Comparison of ENCODE assay signal across 10 cellular contexts in genomic region chr1:162670928-162671663, GRCh38. TPM values are rescaled to one million over a fixed set of nuclear protein-coding genes. Genes with fewer than 3 reads are reported as not detected.
DNase-seq lines count a peak whose midpoint lies in the region; ATAC-seq, FAIRE-seq and TF ChIP-seq lines count a peak whose summit lies in the region.
"Had no signal": no experiment of that assay in that cellular context is flagged by ENCODE, and none has a peak within 500 bp of the region (broad histone marks: within the 10 kb centered on the region; RNA-seq: fewer than 3 reads in every experiment).

No MANE protein-coding gene starts in this region.

- H2AFZ ChIP-seq in PC-3 (ENCODE audit: low read length) (no peak overlapping the region), endothelial cell of umbilical vein (ENCODE audit: low read depth, low read length) (no peak overlapping the region)

- 80 to 81% methylated on average over 8 of the region's 8 CpGs for WGBS in upper lobe of left lung, 2 donors

- no peaks in the 10 kb centered on the region for H3K9me1 ChIP-seq in endothelial cell of umbilical vein (replicated peaks; ENCODE audit: control insufficient read depth, extremely low read depth, insufficient read depth, low read length)

- no peaks in the 10 kb centered on the region for H3K9me2 ChIP-seq in PC-3 (replicated peaks; ENCODE audit: low read length)

- TF ChIP-seq POLR2A in endothelial cell of umbilical vein (IDR thresholded peaks at IDR 0.05; ENCODE audit: low read depth, low read length) = no peak
- no peak for TF ChIP-seq POLR2A in upper lobe of left lung (IDR thresholded peaks at IDR 0.05)

- POLR2A ChIA-PET in PC-3 (lab: Charles Lee; ENCODE audit: unreplicated experiment) = no interaction called here
- POLR2A ChIA-PET in endothelial cell of umbilical vein (lab: Charles Lee) = no interaction called here

- H3K9me3 ChIP-seq in PC-3 (ENCODE audit: low read length) (no peaks in the 10 kb centered on the region), endothelial cell of umbilical vein (replicated peaks; ENCODE audit: control insufficient read depth, insufficient read depth, low read length) (no peaks in the 10 kb centered on the region), upper lobe of left lung (no peaks in the 10 kb centered on the region)
- H3K9me3 ChIP-seq: SJCRH30 had no signal

- TF ChIP-seq EP300 in upper lobe of left lung (IDR thresholded peaks at IDR 0.05) = no peak

- dilution Hi-C loops in endothelial cell of umbilical vein (cut with MboI; ENCODE audit: extremely low pct_ligation_motif_present, low sequenced_read_pairs) = no loop called here

- BruUV-seq in PC-3 (replicated peaks; lab: Mats Ljungman, UMichigan) (no TSS peak), endothelial cell of umbilical vein (replicated peaks; lab: Mats Ljungman, UMichigan) (no TSS peak)

- H4K20me1 ChIP-seq in PC-3 (ENCODE audit: low read length) = no peaks in the 10 kb centered on the region
- H4K20me1 ChIP-seq in endothelial cell of umbilical vein (replicated peaks; ENCODE audit: control insufficient read depth, extremely low read depth, insufficient read depth, low read length) = no peaks in the 10 kb centered on the region

- ATAC-seq in PC-3 (no peak), upper lobe of left lung (ENCODE audit: low FRiP score in 2 of 2) (peak; percentile 55 to 82), GM18873 (IDR thresholded peaks at IDR 0.05; ENCODE audit: low FRiP score, unreplicated experiment) (no peak), GM18519 (IDR thresholded peaks at IDR 0.05; ENCODE audit: low FRiP score, unreplicated experiment) (no peak)

- no peaks in the 10 kb centered on the region for H3F3A ChIP-seq in PC-3 (ENCODE audit: low read length, unreplicated experiment)

- DNase-seq in PC-3 (peak; percentile 18), endothelial cell of umbilical vein (ENCODE audit: low read depth, low spot score) (peak; percentile 72), medulla oblongata (ENCODE audit: extremely low spot score) (peak; percentile 22), upper lobe of left lung (no peak), RCC 7860 (ENCODE audit: low spot score) (no peak)
- DNase-seq: activated CD4-positive, CD25-positive, alpha-beta regulatory T cell treated with anti-CD3 and anti-CD28 coated beads, Interleukin-2, amount 50 U/mL, for 72 hours; activated gamma-delta T cell; SJCRH30 had no signal

- H3K9ac ChIP-seq in PC-3 (ENCODE audit: low read length) (no peak overlapping the region), endothelial cell of umbilical vein (replicated peaks; ENCODE audit: extremely low read depth, insufficient read depth, low read length) (no peak overlapping the region)

- H3K27me3 ChIP-seq in PC-3 (ENCODE audit: low read length) = no peaks in the 10 kb centered on the region
- H3K27me3 ChIP-seq in endothelial cell of umbilical vein (ENCODE audit: control insufficient read depth in 2 of 2, insufficient read depth in 2 of 2, low read length in 2 of 2) = no peaks in the 10 kb centered on the region
- H3K27me3 ChIP-seq in upper lobe of left lung = no peaks in the 10 kb centered on the region
- H3K27me3 ChIP-seq: SJCRH30 had no signal

- TF ChIP-seq CTCF in PC-3 (conservative IDR thresholded peaks at IDR 0.05; ENCODE audit: low read depth, low read length) (no peak), endothelial cell of umbilical vein (IDR thresholded peaks at IDR 0.05; ENCODE audit: extremely low read depth in 1 of 2, insufficient read depth in 1 of 2, low read depth in 1 of 2, low read length in 2 of 2) (no peak), upper lobe of left lung (IDR thresholded peaks at IDR 0.05) (no peak)

- no peaks in the 10 kb centered on the region for H3K36me3 ChIP-seq in PC-3 (ENCODE audit: low read depth, low read length)
- H3K36me3 ChIP-seq in endothelial cell of umbilical vein (ENCODE audit: control insufficient read depth in 2 of 2, extremely low read depth in 1 of 2, insufficient read depth in 2 of 2, low read length in 2 of 2) = no peaks in the 10 kb centered on the region
- H3K36me3 ChIP-seq in upper lobe of left lung = no peaks in the 10 kb centered on the region

- H3K4me3 ChIP-seq in PC-3 (ENCODE audit: low read length) (no peak overlapping the region), endothelial cell of umbilical vein (replicated peaks in 1 of 3; ENCODE audit: insufficient read depth in 1 of 3, low read depth in 1 of 3, low read length in 3 of 3) (no peak overlapping the region), upper lobe of left lung (no peak overlapping the region)
- H3K4me3 ChIP-seq: SJCRH30 had no signal

- H3K4me1 ChIP-seq in PC-3 (ENCODE audit: insufficient read depth, low read length) (peaks cover 30% of the 10 kb centered on the region), endothelial cell of umbilical vein (ENCODE audit: control insufficient read depth, extremely low read depth, insufficient read depth, low read length) (peaks cover 45% of the 10 kb centered on the region), upper lobe of left lung (no peaks in the 10 kb centered on the region)

- H3K4me2 ChIP-seq in PC-3 (ENCODE audit: low read length) (no peak overlapping the region), endothelial cell of umbilical vein (ENCODE audit: insufficient read depth, low read length) (peak overlapping the region; percentile 1)

- intact Hi-C loops in PC-3 (cut with micrococcal nuclease) (no loop called here), endothelial cell of umbilical vein (cut with micrococcal nuclease) (loop anchor here (1.0 kb wide), 1 partner anchor 38 kb away; no protein-coding TSS in a partner anchor)

- CTCF ChIA-PET in PC-3 (lab: Charles Lee) = no interaction called here
- CTCF ChIA-PET in endothelial cell of umbilical vein (lab: Charles Lee) = interaction anchor here (0.7 to 2.6 kb wide), 7 partner anchors 8 to 313 kb away, joined by 3 to 12 read pairs (median 3); partner anchors contain the start of gene DDR2

- FAIRE-seq in endothelial cell of umbilical vein (lab: Jason Lieb, UNC) = peak; percentile 38
- FAIRE-seq in RCC 7860 (lab: Jason Lieb, UNC) = no peak

- H3K79me2 ChIP-seq in PC-3 (ENCODE audit: low read length) (no peaks in the 10 kb centered on the region), endothelial cell of umbilical vein (ENCODE audit: control insufficient read depth, insufficient read depth, low read length) (peaks cover 11% of the 10 kb centered on the region)

- H3K27ac ChIP-seq in PC-3 (ENCODE audit: low read length) (no peak overlapping the region), endothelial cell of umbilical vein (ENCODE audit: insufficient read depth, low read depth, low read length) (peak overlapping the region; percentile 21), upper lobe of left lung (peak overlapping the region in 1 of 4 donors; percentile 41)
- H3K27ac ChIP-seq: SJCRH30 had no signal

TF ChIP-seq in endothelial cell of umbilical vein, 7 proteins besides CTCF, POLR2A, EP300 and RAD21:
- TF ChIP-seq FOS (IDR thresholded peaks at IDR 0.05; ENCODE audit: borderline replicate concordance, insufficient read depth, low read length) = peak; percentile 90
- peak; percentile 54 for TF ChIP-seq JUN (IDR thresholded peaks at IDR 0.05; ENCODE audit: borderline replicate concordance, insufficient read depth, insufficient read length, low read depth)
- no peak for TF ChIP-seq MYC (IDR thresholded peaks at IDR 0.05; ENCODE audit: low read depth, low read length)
- peak; percentile 85 for TF ChIP-seq GATA2 (IDR thresholded peaks at IDR 0.05; ENCODE audit: insufficient read depth, insufficient read length, low read depth, low read length)
- no peak for TF ChIP-seq EZH2 (IDR thresholded peaks at IDR 0.05; ENCODE audit: borderline replicate concordance, low read depth, low read length, severe bottlenecking)
- TF ChIP-seq, protein P1, sequence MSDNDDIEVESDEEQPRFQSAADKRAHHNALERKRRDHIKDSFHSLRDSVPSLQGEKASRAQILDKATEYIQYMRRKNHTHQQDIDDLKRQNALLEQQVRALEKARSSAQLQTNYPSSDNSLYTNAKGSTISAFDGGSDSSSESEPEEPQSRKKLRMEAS (IDR thresholded peaks at IDR 0.05; ENCODE audit: insufficient read depth, insufficient read length) = no peak
TF ChIP-seq in endothelial cell of umbilical vein: peak in this region for 3.

RNA-seq across cellular contexts. Expression of gene DDR2, which starts 38.8 kb away (rescaled TPM):
- total RNA-seq in PC-3 (2014; rRNA removed) (0.77 and 1.4 TPM in 2 replicates), endothelial cell of umbilical vein (22.7 and 30.8 TPM in 2 replicates), upper lobe of left lung (10 to 100 TPM; 10.5 to 53.3 (median 23.0) TPM)
- 20.0 and 27.8 TPM in 2 replicates for polyA plus RNA-seq in endothelial cell of umbilical vein
- polyA plus RNA-seq in endothelial cell of umbilical vein (2011; cell fraction: cytosol; rRNA removed) = 14.9 and 15.1 TPM in 2 replicates
- polyA plus RNA-seq in endothelial cell of umbilical vein (2011; cell fraction: nucleus; rRNA removed) = 39.0 and 44.2 TPM in 2 replicates
- 22.3 and 27.9 TPM in 2 replicates for polyA plus RNA-seq in endothelial cell of umbilical vein (2012)
- 124 and 127 TPM in 2 replicates for polyA minus RNA-seq in endothelial cell of umbilical vein
- polyA minus RNA-seq in endothelial cell of umbilical vein (2011; cell fraction: cytosol; rRNA and poly(A)+ RNA removed) = 1.1 TPM
- polyA minus RNA-seq in endothelial cell of umbilical vein (2011; cell fraction: nucleus; rRNA and poly(A)+ RNA removed) = 63.0 and 94.2 TPM in 2 replicates

Comparison
In these comparisons a context has a peak if more than half of its experiments do, and no peak if none do; other contexts are left out.
1. ATAC-seq: peak in upper lobe of left lung (2 of 2); none in PC-3 (single experiment), GM18873 (single experiment) and GM18519 (single experiment).
2. DNase-seq: peak in PC-3 (single experiment), endothelial cell of umbilical vein (single experiment) and medulla oblongata (single experiment); none in upper lobe of left lung (0 of 2) and RCC 7860 (single experiment).